ENCODE assay signal across 20 cellular contexts in the genomic region with DNA sequence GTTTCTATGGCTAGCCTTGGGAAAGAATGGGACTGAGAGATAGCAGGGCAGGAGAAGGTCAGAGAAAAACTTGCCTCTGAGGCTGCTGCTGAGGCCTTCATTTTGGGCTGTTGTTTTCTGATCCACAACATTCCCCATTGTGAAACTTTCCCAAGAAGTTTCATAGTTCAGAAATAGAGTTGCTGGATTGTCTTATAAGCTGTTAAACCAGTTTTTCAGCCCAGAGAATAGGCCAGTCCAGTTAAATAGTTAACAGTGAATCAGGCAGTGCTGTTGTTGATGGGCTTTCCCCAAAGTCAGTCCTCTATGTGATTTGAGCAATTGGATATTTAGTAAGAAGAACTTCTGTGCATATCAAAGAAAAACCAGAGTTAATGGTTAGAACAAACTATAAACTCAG.
DNase-seq lines count a peak whose midpoint lies in the region; ATAC-seq and TF ChIP-seq lines count a peak whose summit lies in the region.
"Had no signal": no experiment of that assay in that cellular context is flagged by ENCODE, and none has a peak within 500 bp of the region (broad histone marks: within the 10 kb centered on the region; RNA-seq: fewer than 3 reads in every experiment).

No MANE protein-coding gene starts in this region.

- DNase-seq in natural killer cell treated with Interleukin-12 subunit alpha and Interleukin-12 subunit beta and Interleukin-15 and Interleukin-18, amount 100 ng/mL, for 72 hours (ENCODE audit: low spot score) = no peak
- no peak for DNase-seq in natural killer cell
- DNase-seq in epithelial cell of prostate (ENCODE audit: low read depth, low spot score) = peak; percentile 53
- no peak for DNase-seq in mesothelial cell of epicardium (ENCODE audit: low spot score in 2 of 2, unreplicated experiment in 2 of 2)
- no peak for DNase-seq in NCI-H2081 (lab: John Stamatoyannopoulos, UW)
- no peak for DNase-seq in foreskin fibroblast
- DNase-seq in stimulated activated CD4-positive, alpha-beta T cell treated with anti-CD3 and anti-CD28 coated beads, Interleukin-4, amount 100 ng/mL, for 24 hours = no peak
- DNase-seq: CD8-positive, alpha-beta memory T cell; DMS 273 treated with DMSO at 0.1 percent for 48 hours; H9; KBM-7; NCI-H1417 treated with DMSO at 0.1 percent for 48 hours; NCI-H2029; NCI-H2171 treated with DMSO at 0.1 percent for 48 hours; NCI-H446 treated with DMSO at 0.1 percent for 48 hours; OCI-M1 had no signal

- no peaks in the 10 kb centered on the region for H3K27me3 Mint-ChIP-seq in natural killer cell treated with Interleukin-12 subunit alpha and Interleukin-12 subunit beta and Interleukin-15 and Interleukin-18, amount 100 ng/mL, for 72 hours
- H3K27me3 Mint-ChIP-seq in natural killer cell (ENCODE audit: low read depth in 2 of 2) (no peaks in the 10 kb centered on the region), mesothelial cell of epicardium (ENCODE audit: low read depth) (no peaks in the 10 kb centered on the region)

- ATAC-seq in natural killer cell treated with Interleukin-12 subunit alpha and Interleukin-12 subunit beta and Interleukin-15 and Interleukin-18, amount 100 ng/mL, for 72 hours = no peak
- ATAC-seq in natural killer cell (no peak), GM19452 (IDR thresholded peaks at IDR 0.05; ENCODE audit: unreplicated experiment) (no peak)
- ATAC-seq: A549 had no signal

- H3K9me3 Mint-ChIP-seq in natural killer cell treated with Interleukin-12 subunit alpha and Interleukin-12 subunit beta and Interleukin-15 and Interleukin-18, amount 100 ng/mL, for 72 hours = no peaks in the 10 kb centered on the region
- H3K9me3 Mint-ChIP-seq in natural killer cell (no peaks in the 10 kb centered on the region), mesothelial cell of epicardium (peaks cover 17% of the 10 kb centered on the region)

- intact Hi-C loops in natural killer cell (cut with micrococcal nuclease) = no loop called here

- H3K4me3 Mint-ChIP-seq in natural killer cell treated with Interleukin-12 subunit alpha and Interleukin-12 subunit beta and Interleukin-15 and Interleukin-18, amount 100 ng/mL, for 72 hours = peak overlapping the region; percentile 40
- H3K4me3 Mint-ChIP-seq in natural killer cell (no peak overlapping the region), mesothelial cell of epicardium (no peak overlapping the region)
- H3K4me3 Mint-ChIP-seq: CD8-positive, alpha-beta memory T cell; H9 had no signal

- TF ChIP-seq CTCF in natural killer cell (IDR thresholded peaks at IDR 0.05) = no peak
- TF ChIP-seq CTCF in mesothelial cell of epicardium (IDR thresholded peaks at IDR 0.05; ENCODE audit: unreplicated experiment) = no peak
- TF ChIP-seq CTCF in foreskin fibroblast (IDR thresholded peaks at IDR 0.05; ENCODE audit: low read depth, low read length) = no peak

- peaks cover 38 to 43% of the 10 kb centered on the region in 2 donors for H3K4me1 Mint-ChIP-seq in natural killer cell treated with Interleukin-12 subunit alpha and Interleukin-12 subunit beta and Interleukin-15 and Interleukin-18, amount 100 ng/mL, for 72 hours (ENCODE audit: low read depth in 2 of 2)
- H3K4me1 Mint-ChIP-seq in natural killer cell (peaks cover 0 to 9% of the 10 kb centered on the region in 2 donors), mesothelial cell of epicardium (peaks cover 14% of the 10 kb centered on the region)

- H3K27ac ChIP-seq in epithelial cell of prostate = peak overlapping the region; percentile 70
- H3K27ac ChIP-seq: A549; BLaER1 treated with 17β-estradiol and CSF1 and Interleukin-3, amounts not matched to agents 10 nM and 100 nM; SJSA1 had no signal

- no peak overlapping the region for H3K4me3 ChIP-seq in foreskin fibroblast (ENCODE audit: low read depth in 1 of 2, low read length in 2 of 2)
- H3K4me3 ChIP-seq: A549; BLaER1 treated with 17β-estradiol and CSF1 and Interleukin-3, amounts not matched to agents 10 nM and 100 nM; SJSA1 had no signal

- peak overlapping the region; percentile 23 to 90 for H3K27ac Mint-ChIP-seq in natural killer cell treated with Interleukin-12 subunit alpha and Interleukin-12 subunit beta and Interleukin-15 and Interleukin-18, amount 100 ng/mL, for 72 hours
- H3K27ac Mint-ChIP-seq in natural killer cell (no peak overlapping the region), mesothelial cell of epicardium (peak overlapping the region; percentile 54)
- H3K27ac Mint-ChIP-seq: CD8-positive, alpha-beta memory T cell; H9 had no signal

- peaks cover 22% of the 10 kb centered on the region for H3K36me3 Mint-ChIP-seq in natural killer cell treated with Interleukin-12 subunit alpha and Interleukin-12 subunit beta and Interleukin-15 and Interleukin-18, amount 100 ng/mL, for 72 hours
- H3K36me3 Mint-ChIP-seq in natural killer cell = no peaks in the 10 kb centered on the region
- peaks cover 6% of the 10 kb centered on the region for H3K36me3 Mint-ChIP-seq in mesothelial cell of epicardium

Comparison
In these comparisons a context has a peak if more than half of its experiments do, and no peak if none do; other contexts are left out.
1. H3K27ac Mint-ChIP-seq: peak in natural killer cell treated with Interleukin-12 subunit alpha and Interleukin-12 subunit beta and Interleukin-15 and Interleukin-18, amount 100 ng/mL, for 72 hours (2 of 2) and mesothelial cell of epicardium (single experiment); none in natural killer cell (0 of 2).